Comparison of ENCODE assay signal across 31 cellular contexts in the genomic region with DNA sequence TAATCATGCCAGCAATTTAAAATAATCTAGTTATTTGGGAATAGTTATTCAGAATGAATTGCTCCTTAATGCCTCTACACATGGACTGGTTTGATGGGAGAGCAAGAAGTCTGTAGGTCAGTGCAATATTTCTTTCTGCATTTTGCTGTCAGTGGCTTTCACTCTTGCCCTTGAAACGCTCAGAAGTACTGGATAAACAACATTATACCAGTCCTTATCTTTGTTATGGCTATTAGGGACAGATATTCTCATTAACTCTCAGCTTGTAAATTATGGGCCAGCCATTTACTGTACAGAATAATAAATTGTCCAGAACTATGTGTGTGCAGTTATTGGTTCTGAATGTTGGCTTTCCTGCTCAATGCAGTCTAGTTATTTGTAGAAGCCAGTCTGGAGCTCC.
"Had no signal": no experiment of that assay in that cellular context is flagged by ENCODE, and none has a peak within 500 bp of the region (broad histone marks: within the 10 kb centered on the region; RNA-seq: fewer than 3 reads in every experiment).

No MANE protein-coding gene starts in this region.

- H3K27me3 ChIP-seq: colonic mucosa, gastrocnemius medialis, neural progenitor cell, right lobe of liver, thyroid gland had no signal

- H3K36me3 ChIP-seq: colonic mucosa, gastrocnemius medialis, heart left ventricle, neural progenitor cell, right lobe of liver, thyroid gland had no signal

- H3K4me1 ChIP-seq: colonic mucosa, gastrocnemius medialis, right lobe of liver, thyroid gland had no signal

- H3K27me3 Mint-ChIP-seq: dendritic cell treated with granulocyte-macrophage colony-stimulating factor and Interleukin-4, amounts not matched to agents 40 ng/mL and 50 ng/mL, for 4 days; memory B cell; naive thymus-derived CD4-positive, alpha-beta T cell; progenitor cell of endocrine pancreas; stimulated activated naive CD8-positive, alpha-beta T cell treated with anti-CD3 and anti-CD28 coated beads, Interleukin-15, amount 100 ng/mL, for 72 hours had no signal

- H3K9me3 Mint-ChIP-seq: endodermal cell, neural progenitor cell had no signal

- DNase-seq: colonic mucosa; effector CD8-positive, alpha-beta T cell; endodermal cell; foreskin fibroblast; gastrocnemius medialis; heart left ventricle; hippocampal formation; islet precursor cell; kidney glomerular epithelial cell; left colon; left ventricle myocardium superior; midbrain; naive thymus-derived CD4-positive, alpha-beta T cell; right lobe of liver; stimulated activated CD4-positive, alpha-beta T cell treated with anti-CD3 and anti-CD28 coated beads, Interleukin-12 subunit alpha, Interleukin-12 subunit beta, amount 100 ng/mL, for 4 hours; stimulated activated CD4-positive, alpha-beta T cell treated with anti-CD3 and anti-CD28 coated beads, Interleukin-1b, Interleukin-23, amount 100 ng/mL, for 48 hours; stimulated activated CD4-positive, alpha-beta T cell treated with anti-CD3 and anti-CD28 coated beads, Interleukin-4, amount 100 ng/mL, for 1 hour; stimulated activated CD8-positive, alpha-beta memory T cell treated with anti-CD3 and anti-CD28 coated beads, Interleukin-4, amount 100 ng/mL, for 48 hours; stimulated activated naive CD4-positive, alpha-beta T cell; stimulated activated naive CD8-positive, alpha-beta T cell treated with anti-CD3 and anti-CD28 coated beads, Interleukin-15, amount 100 ng/mL, for 72 hours; thyroid gland; trophoblast cell had no signal

- H3K4me2 ChIP-seq: neural progenitor cell, smooth muscle cell had no signal

- H3K9me3 ChIP-seq: colonic mucosa, gastrocnemius medialis, heart left ventricle, right lobe of liver, thyroid gland had no signal

- H3K4me3 ChIP-seq: colonic mucosa, gastrocnemius medialis, heart left ventricle, lung, neural progenitor cell, right lobe of liver, smooth muscle cell, thyroid gland had no signal

- H2AFZ ChIP-seq: neural progenitor cell, parathyroid adenoma had no signal

- H3K27ac ChIP-seq: colonic mucosa, gastrocnemius medialis, heart left ventricle, neural progenitor cell, parathyroid adenoma, right lobe of liver, thyroid gland had no signal

- H3K79me2 ChIP-seq: parathyroid adenoma had no signal

- H3K4me3 Mint-ChIP-seq: dendritic cell treated with granulocyte-macrophage colony-stimulating factor and Interleukin-4, amounts not matched to agents 40 ng/mL and 50 ng/mL, for 4 days; endodermal cell; memory B cell; naive thymus-derived CD4-positive, alpha-beta T cell; nephron; neural progenitor cell; stimulated activated naive CD8-positive, alpha-beta T cell treated with anti-CD3 and anti-CD28 coated beads, Interleukin-15, amount 100 ng/mL, for 72 hours had no signal

- H3K9ac ChIP-seq: neural progenitor cell, parathyroid adenoma had no signal

- H3K36me3 Mint-ChIP-seq: memory B cell; naive thymus-derived CD4-positive, alpha-beta T cell; neural progenitor cell had no signal

- H3K4me1 Mint-ChIP-seq: memory B cell; naive thymus-derived CD4-positive, alpha-beta T cell; neural progenitor cell; stimulated activated naive CD8-positive, alpha-beta T cell treated with anti-CD3 and anti-CD28 coated beads, Interleukin-15, amount 100 ng/mL, for 72 hours had no signal

- ATAC-seq: esophagus mucosa; gastrocnemius medialis; heart left ventricle; left colon; left ventricle myocardium superior; naive thymus-derived CD4-positive, alpha-beta T cell; right lobe of liver; stimulated activated naive CD8-positive, alpha-beta T cell treated with anti-CD3 and anti-CD28 coated beads, Interleukin-15, amount 100 ng/mL, for 72 hours had no signal

- H3K27ac Mint-ChIP-seq: dendritic cell treated with granulocyte-macrophage colony-stimulating factor and Interleukin-4, amounts not matched to agents 40 ng/mL and 50 ng/mL, for 4 days; endodermal cell; memory B cell; naive thymus-derived CD4-positive, alpha-beta T cell; neural progenitor cell; progenitor cell of endocrine pancreas; stimulated activated naive CD8-positive, alpha-beta T cell treated with anti-CD3 and anti-CD28 coated beads, Interleukin-15, amount 100 ng/mL, for 72 hours had no signal
